Comparison of ENCODE assay signal across 14 cellular contexts in genomic region chr16:27223226-27223610, GRCh38. TPM values are rescaled to one million over a fixed set of nuclear protein-coding genes. Genes with fewer than 3 reads are reported as not detected.
DNase-seq lines count a peak whose midpoint lies in the region; TF ChIP-seq lines count a peak whose summit lies in the region.
"Had no signal": no experiment of that assay in that cellular context is flagged by ENCODE, and none has a peak within 500 bp of the region (broad histone marks: within the 10 kb centered on the region; RNA-seq: fewer than 3 reads in every experiment).

No MANE protein-coding gene starts in this region.

- no peaks in the 10 kb centered on the region for H3K79me1 ChIP-seq in mesendoderm (ENCODE audit: low read length)

- H3K27ac ChIP-seq in SJCRH30 (peak overlapping the region; percentile 81), smooth muscle cell (ENCODE audit: low read depth) (no peak overlapping the region), prostate gland (peak overlapping the region in 1 of 2 donors; percentile 34), mesendoderm (ENCODE audit: low read depth, low read length) (no peak overlapping the region)
- H3K27ac ChIP-seq: dorsolateral prefrontal cortex had no signal

- TF ChIP-seq CTCF in GM12873 (IDR thresholded peaks at IDR 0.05; ENCODE audit: insufficient read depth, low read depth, low read length, missing control alignments) (peak; percentile 18), foreskin fibroblast (IDR thresholded peaks at IDR 0.05; ENCODE audit: low read depth, low read length) (peak; percentile 5), smooth muscle cell (IDR thresholded peaks at IDR 0.05; ENCODE audit: borderline replicate concordance, insufficient read depth, poor library complexity, severe bottlenecking) (no peak), prostate gland (IDR thresholded peaks at IDR 0.05) (no peak)

- H3K79me2 ChIP-seq in smooth muscle cell (ENCODE audit: low read depth) (no peaks in the 10 kb centered on the region), mesendoderm (ENCODE audit: control insufficient read depth, insufficient read depth, low read length) (no peaks in the 10 kb centered on the region)

- peak overlapping the region; percentile 51 for H3K4me2 ChIP-seq in smooth muscle cell
- no peak overlapping the region for H3K4me2 ChIP-seq in mesendoderm (ENCODE audit: low read length)

- H2BK120ac ChIP-seq in mesendoderm (ENCODE audit: low read depth, low read length) = no peak overlapping the region

- no peak overlapping the region for H3K18ac ChIP-seq in mesendoderm (ENCODE audit: low read length)

- DNase-seq in SJCRH30 (no peak), foreskin fibroblast (no peak), smooth muscle cell (lab: John Stamatoyannopoulos, UW; ENCODE audit: unreplicated experiment) (no peak), prostate gland (ENCODE audit: low spot score) (no peak), GM03348 (ENCODE audit: low spot score) (no peak), mesendoderm (no peak)
- DNase-seq: activated CD4-positive, CD25-positive, alpha-beta regulatory T cell treated with anti-CD3 and anti-CD28 coated beads, Interleukin-2, amount 50 U/mL, for 72 hours; activated T-cell treated with anti-CD3 and anti-CD28 coated beads, Interleukin-2, amount 50 U/mL, for 4 hours; kidney glomerular epithelial cell; natural killer cell; NK-92 treated with Interleukin-12 subunit alpha and Interleukin-12 subunit beta, amount 100 ng/mL, for 24 hours; SW 1271 had no signal

- no peaks in the 10 kb centered on the region for H3F3A ChIP-seq in smooth muscle cell (ENCODE audit: low read depth)

- intact Hi-C loops in prostate gland (cut with DNase I) = no loop called here

- no peak overlapping the region for H4K8ac ChIP-seq in mesendoderm (ENCODE audit: low read depth, low read length)

- H3K4me3 ChIP-seq in SJCRH30 (no peak overlapping the region; the same call in 1 of the 2 replicates), foreskin fibroblast (ENCODE audit: low read depth in 1 of 2, low read length in 2 of 2) (no peak overlapping the region), smooth muscle cell (no peak overlapping the region), prostate gland (no peak overlapping the region), mesendoderm (ENCODE audit: low read length) (no peak overlapping the region)
- H3K4me3 ChIP-seq: dorsolateral prefrontal cortex had no signal

- WGBS in smooth muscle cell (ENCODE audit: low lambda C conversion rate) = 89% methylated on average over 8 of the region's 8 CpGs
- WGBS in prostate gland = 80% methylated on average over 6 of the region's 8 CpGs
- WGBS in mesendoderm (ENCODE audit: extremely low coverage, insufficient coverage, low lambda C conversion rate) = no CpG with 5 or more reads among the region's 8 CpGs

- H3K23ac ChIP-seq in mesendoderm (ENCODE audit: low read length) = no peak overlapping the region

- H3K9me3 ChIP-seq in SJCRH30 (replicated peaks) = no peaks in the 10 kb centered on the region
- H3K9me3 ChIP-seq in smooth muscle cell (replicated peaks; ENCODE audit: low read depth) = no peaks in the 10 kb centered on the region
- H3K9me3 ChIP-seq in prostate gland = no peaks in the 10 kb centered on the region

- no peak overlapping the region for H3K4ac ChIP-seq in mesendoderm (ENCODE audit: low read depth, low read length)

- H3K56ac ChIP-seq in mesendoderm (ENCODE audit: low read length) = no peak overlapping the region

- H3K27me3 ChIP-seq in SJCRH30 (no peaks in the 10 kb centered on the region), smooth muscle cell (ENCODE audit: low read depth) (no peaks in the 10 kb centered on the region), prostate gland (replicated peaks; ENCODE audit: insufficient read depth) (no peaks in the 10 kb centered on the region), mesendoderm (ENCODE audit: insufficient read depth, low read length, poor library complexity) (no peaks in the 10 kb centered on the region)
- H3K27me3 ChIP-seq: dorsolateral prefrontal cortex had no signal

- no peak overlapping the region for H2BK15ac ChIP-seq in mesendoderm (replicated peaks; ENCODE audit: low read depth)

- no peak for TF ChIP-seq POLR2A in prostate gland (IDR thresholded peaks at IDR 0.05)

- no peak overlapping the region for H2AFZ ChIP-seq in smooth muscle cell (ENCODE audit: low read depth)

- no peak overlapping the region for H4K5ac ChIP-seq in mesendoderm (ENCODE audit: low read length)

- no peaks in the 10 kb centered on the region for H4K20me1 ChIP-seq in smooth muscle cell (ENCODE audit: low read depth)

- peaks cover 32% of the 10 kb centered on the region for H3K4me1 ChIP-seq in SJCRH30
- H3K4me1 ChIP-seq in smooth muscle cell (ENCODE audit: low read depth) = no peaks in the 10 kb centered on the region
- H3K4me1 ChIP-seq in prostate gland (replicated peaks) = peaks cover 6% of the 10 kb centered on the region
- no peaks in the 10 kb centered on the region for H3K4me1 ChIP-seq in mesendoderm (ENCODE audit: control insufficient read depth, low read depth, low read length)

- no peaks in the 10 kb centered on the region for H3K36me3 ChIP-seq in SJCRH30
- H3K36me3 ChIP-seq in smooth muscle cell (ENCODE audit: low read depth) = no peaks in the 10 kb centered on the region
- H3K36me3 ChIP-seq in prostate gland = no peaks in the 10 kb centered on the region
- H3K36me3 ChIP-seq in mesendoderm (ENCODE audit: control insufficient read depth, insufficient read depth, low read length) = no peaks in the 10 kb centered on the region

- no peak overlapping the region for H2AK5ac ChIP-seq in mesendoderm (ENCODE audit: low read length)

- no peak overlapping the region for H2BK5ac ChIP-seq in mesendoderm (ENCODE audit: low read length)

- no peak overlapping the region for H3K9ac ChIP-seq in smooth muscle cell (ENCODE audit: low read depth)
- H3K9ac ChIP-seq in mesendoderm (ENCODE audit: low read length) = no peak overlapping the region

RNA-seq across cellular contexts. Expression of gene KDM8, which starts 19.9 kb away (rescaled TPM):
- total RNA-seq in SJCRH30 (2014; rRNA removed; shearing (Covaris generic)) = 4.3 and 4.9 TPM in 2 replicates
- total RNA-seq in smooth muscle cell (0.81 and 2.6 TPM in 2 replicates), prostate gland (10 to 100 TPM in 1 of 2 donors, 1 to 10 TPM in 1; 5.6 to 15.3 TPM)
- 3.1 and 3.5 TPM in 2 replicates for polyA plus RNA-seq in smooth muscle cell
- polyA plus RNA-seq in mesendoderm (2013, experiment 1 of 2) = 5.4 TPM
- 4.7 TPM for polyA plus RNA-seq in mesendoderm (2013, experiment 2 of 2)

RNA-seq across cellular contexts. Expression of gene NSMCE1, which starts 45.4 kb away (rescaled TPM):
- 38.3 and 39.5 TPM in 2 replicates for total RNA-seq in SJCRH30 (2014; rRNA removed; shearing (Covaris generic))
- total RNA-seq in smooth muscle cell (35.7 and 36.9 TPM in 2 replicates), prostate gland (10 to 100 TPM; 55.4 to 71.7 TPM)
- 59.1 and 61.2 TPM in 2 replicates for polyA plus RNA-seq in smooth muscle cell
- polyA plus RNA-seq in mesendoderm (2013, experiment 1 of 2) = 28.5 TPM
- 28.2 TPM for polyA plus RNA-seq in mesendoderm (2013, experiment 2 of 2)

Comparison
In these comparisons a context has a peak if more than half of its experiments do, and no peak if none do; other contexts are left out.
1. CTCF ChIP-seq: peak in GM12873 (single experiment) and foreskin fibroblast (single experiment); none in smooth muscle cell (single experiment) and prostate gland (0 of 4).